ENCODE assay signal across 29 cellular contexts in genomic region chr3:139225551-139225950, GRCh38.
DNase-seq lines count a peak whose midpoint lies in the region; ATAC-seq and TF ChIP-seq lines count a peak whose summit lies in the region.
"Had no signal": no experiment of that assay in that cellular context is flagged by ENCODE, and none has a peak within 500 bp of the region (broad histone marks: within the 10 kb centered on the region; RNA-seq: fewer than 3 reads in every experiment).

No MANE protein-coding gene starts in this region.

- TF ChIP-seq CTCF in AG10803 (conservative IDR thresholded peaks at IDR 0.05; ENCODE audit: low read length) = no peak
- no peak for TF ChIP-seq CTCF in fibroblast of pulmonary artery (IDR thresholded peaks at IDR 0.05; ENCODE audit: low read length, missing control alignments)

- peaks cover 3% of the 10 kb centered on the region for H3K4me1 Mint-ChIP-seq in activated CD8-positive, alpha-beta T cell treated with anti-CD3 and anti-CD28 coated beads, Interleukin-2, amount 10 ng/mL, durations not matched to agents 7 days and 5 days (ENCODE audit: low read depth)
- H3K4me1 Mint-ChIP-seq in stimulated activated effector memory CD8-positive, alpha-beta T cell treated with anti-CD3 and anti-CD28 coated beads, Interleukin-12 subunit alpha, Interleukin-12 subunit beta, amount 100 ng/mL, for 72 hours = no peaks in the 10 kb centered on the region
- H3K4me1 Mint-ChIP-seq: activated CD4-positive, alpha-beta memory T cell treated with anti-CD3 and anti-CD28 coated beads, Interleukin-2, amount 10 ng/mL, durations not matched to agents 7 days and 5 days; naive thymus-derived CD8-positive, alpha-beta T cell had no signal

- peak; percentile 24 for DNase-seq in AG10803 (ENCODE audit: low read depth)
- peak; percentile 31 for DNase-seq in H4 (ENCODE audit: low spot score)
- peak; percentile 56 for DNase-seq in T1000 (lab: John Stamatoyannopoulos, UW)
- DNase-seq in fibroblast of pulmonary artery (ENCODE audit: low read depth) = peak; percentile 17
- DNase-seq in activated CD8-positive, alpha-beta T cell treated with anti-CD3 and anti-CD28 coated beads, Interleukin-2, amount 10 ng/mL, durations not matched to agents 7 days and 5 days = no peak
- DNase-seq in stimulated activated effector memory CD8-positive, alpha-beta T cell treated with anti-CD3 and anti-CD28 coated beads, Interleukin-12 subunit alpha, Interleukin-12 subunit beta, amount 100 ng/mL, for 72 hours (ENCODE audit: low spot score in 2 of 2) = no peak
- no peak for DNase-seq in NCI-H2107 treated with DMSO at 0.1 percent for 48 hours (lab: John Stamatoyannopoulos, UW; ENCODE audit: unreplicated experiment)
- DNase-seq in NCI-H1417 treated with DMSO at 0.1 percent for 48 hours (lab: John Stamatoyannopoulos, UW) = no peak
- DNase-seq: activated CD4-positive, alpha-beta memory T cell treated with anti-CD3 and anti-CD28 coated beads, Interleukin-2, amount 10 ng/mL, durations not matched to agents 7 days and 5 days; activated naive CD4-positive, alpha-beta T cell treated with anti-CD3 and anti-CD28 coated beads, Interleukin-2, amount 50 U/mL, for 16 hours; amygdala; colonic mucosa; effector CD8-positive, alpha-beta T cell; gastrocnemius medialis; naive thymus-derived CD8-positive, alpha-beta T cell; NCI-H1417; NCI-H2081; NCI-H226; NCI-H526 treated with DMSO at 0.1 percent for 48 hours; occipital lobe; Peyer's patch; SIG-M5; stimulated activated CD4-positive, alpha-beta T cell treated with anti-CD3 and anti-CD28 coated beads, Interleukin-4, amount 100 ng/mL, for 24 hours had no signal

- H3K4me3 ChIP-seq in AG10803 (ENCODE audit: low read length) (no peak overlapping the region), fibroblast of pulmonary artery (replicated peaks; ENCODE audit: low read depth, low read length) (no peak overlapping the region)
- H3K4me3 ChIP-seq: BLaER1, cardiac muscle cell, colonic mucosa, gastrocnemius medialis, K562, Peyer's patch, prostate gland, tibial nerve had no signal

- no peak overlapping the region for H3K4me3 Mint-ChIP-seq in activated CD8-positive, alpha-beta T cell treated with anti-CD3 and anti-CD28 coated beads, Interleukin-2, amount 10 ng/mL, durations not matched to agents 7 days and 5 days
- H3K4me3 Mint-ChIP-seq in stimulated activated effector memory CD8-positive, alpha-beta T cell treated with anti-CD3 and anti-CD28 coated beads, Interleukin-12 subunit alpha, Interleukin-12 subunit beta, amount 100 ng/mL, for 72 hours = no peak overlapping the region
- H3K4me3 Mint-ChIP-seq: activated CD4-positive, alpha-beta memory T cell treated with anti-CD3 and anti-CD28 coated beads, Interleukin-2, amount 10 ng/mL, durations not matched to agents 7 days and 5 days; naive thymus-derived CD8-positive, alpha-beta T cell; T-helper 2 cell treated with Interferon-gamma antibody and Interleukin-4, amounts not matched to agents 5 μg/mL and 100 μg/mL, for 36 hours had no signal

- H3K27me3 Mint-ChIP-seq in activated CD8-positive, alpha-beta T cell treated with anti-CD3 and anti-CD28 coated beads, Interleukin-2, amount 10 ng/mL, durations not matched to agents 7 days and 5 days (ENCODE audit: low read depth) = peaks cover 2% of the 10 kb centered on the region

- no peaks in the 10 kb centered on the region for H3K9me3 Mint-ChIP-seq in activated CD8-positive, alpha-beta T cell treated with anti-CD3 and anti-CD28 coated beads, Interleukin-2, amount 10 ng/mL, durations not matched to agents 7 days and 5 days (ENCODE audit: insufficient read depth)
- no peaks in the 10 kb centered on the region for H3K9me3 Mint-ChIP-seq in stimulated activated effector memory CD8-positive, alpha-beta T cell treated with anti-CD3 and anti-CD28 coated beads, Interleukin-12 subunit alpha, Interleukin-12 subunit beta, amount 100 ng/mL, for 72 hours
- H3K9me3 Mint-ChIP-seq: activated CD4-positive, alpha-beta memory T cell treated with anti-CD3 and anti-CD28 coated beads, Interleukin-2, amount 10 ng/mL, durations not matched to agents 7 days and 5 days; naive thymus-derived CD8-positive, alpha-beta T cell; T-helper 2 cell treated with Interferon-gamma antibody and Interleukin-4, amounts not matched to agents 5 μg/mL and 100 μg/mL, for 36 hours had no signal

- H3K36me3 Mint-ChIP-seq in activated CD8-positive, alpha-beta T cell treated with anti-CD3 and anti-CD28 coated beads, Interleukin-2, amount 10 ng/mL, durations not matched to agents 7 days and 5 days (ENCODE audit: low read depth) = no peaks in the 10 kb centered on the region
- no peaks in the 10 kb centered on the region for H3K36me3 Mint-ChIP-seq in stimulated activated effector memory CD8-positive, alpha-beta T cell treated with anti-CD3 and anti-CD28 coated beads, Interleukin-12 subunit alpha, Interleukin-12 subunit beta, amount 100 ng/mL, for 72 hours
- H3K36me3 Mint-ChIP-seq: naive thymus-derived CD8-positive, alpha-beta T cell had no signal

- no peak overlapping the region for H3K27ac Mint-ChIP-seq in activated CD8-positive, alpha-beta T cell treated with anti-CD3 and anti-CD28 coated beads, Interleukin-2, amount 10 ng/mL, durations not matched to agents 7 days and 5 days
- no peak overlapping the region for H3K27ac Mint-ChIP-seq in stimulated activated effector memory CD8-positive, alpha-beta T cell treated with anti-CD3 and anti-CD28 coated beads, Interleukin-12 subunit alpha, Interleukin-12 subunit beta, amount 100 ng/mL, for 72 hours
- H3K27ac Mint-ChIP-seq: activated CD4-positive, alpha-beta memory T cell treated with anti-CD3 and anti-CD28 coated beads, Interleukin-2, amount 10 ng/mL, durations not matched to agents 7 days and 5 days; naive thymus-derived CD8-positive, alpha-beta T cell; T-helper 2 cell treated with Interferon-gamma antibody and Interleukin-4, amounts not matched to agents 5 μg/mL and 100 μg/mL, for 36 hours had no signal

- POLR2A ChIA-PET in activated CD8-positive, alpha-beta T cell treated with anti-CD3 and anti-CD28 coated beads, Interleukin-2, amount 10 ng/mL, durations not matched to agents 7 days and 5 days (lab: Charles Lee) = no interaction called here

- CTCF ChIA-PET in activated CD8-positive, alpha-beta T cell treated with anti-CD3 and anti-CD28 coated beads, Interleukin-2, amount 10 ng/mL, durations not matched to agents 7 days and 5 days (lab: Charles Lee) = no interaction called here

- no peak for ATAC-seq in activated CD8-positive, alpha-beta T cell treated with anti-CD3 and anti-CD28 coated beads, Interleukin-2, amount 10 ng/mL, durations not matched to agents 7 days and 5 days
- no peak for ATAC-seq in stimulated activated effector memory CD8-positive, alpha-beta T cell treated with anti-CD3 and anti-CD28 coated beads, Interleukin-12 subunit alpha, Interleukin-12 subunit beta, amount 100 ng/mL, for 72 hours
- ATAC-seq: gastrocnemius medialis; K562; naive thymus-derived CD8-positive, alpha-beta T cell had no signal

Comparison
In these comparisons a context has a peak if more than half of its experiments do, and no peak if none do; other contexts are left out.
1. DNase-seq: peak in AG10803 (single experiment), H4 (single experiment), T1000 (single experiment) and fibroblast of pulmonary artery (single experiment); none in activated CD8-positive, alpha-beta T cell treated with anti-CD3 and anti-CD28 coated beads, Interleukin-2, amount 10 ng/mL, durations not matched to agents 7 days and 5 days (single experiment), stimulated activated effector memory CD8-positive, alpha-beta T cell treated with anti-CD3 and anti-CD28 coated beads, Interleukin-12 subunit alpha, Interleukin-12 subunit beta, amount 100 ng/mL, for 72 hours (0 of 2), NCI-H2107 treated with DMSO at 0.1 percent for 48 hours (single experiment) and NCI-H1417 treated with DMSO at 0.1 percent for 48 hours (single experiment).